16 cellular contexts compared by ENCODE assay signal in the genomic region with DNA sequence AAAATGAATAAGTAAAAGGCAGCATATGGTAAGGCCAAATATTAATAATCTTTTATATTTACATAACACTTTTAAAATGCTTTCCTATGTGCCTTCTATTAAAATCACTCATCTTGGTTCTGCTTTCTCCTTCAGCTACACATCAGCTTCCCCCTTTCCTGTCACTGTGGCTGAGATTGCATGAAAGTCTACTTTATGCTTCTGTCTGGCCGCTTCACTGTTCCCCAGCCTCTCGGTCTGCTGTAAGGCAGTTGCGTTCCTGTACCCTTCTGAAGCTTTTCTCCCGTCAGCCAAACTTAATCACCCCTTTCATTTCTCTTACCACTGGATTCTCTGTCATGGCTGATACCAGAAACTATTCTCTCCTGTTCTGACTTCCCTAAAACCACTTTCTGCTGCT. TPM values are rescaled to one million over a fixed set of nuclear protein-coding genes. Genes with fewer than 3 reads are reported as not detected.
DNase-seq lines count a peak whose midpoint lies in the region; ATAC-seq, FAIRE-seq and TF ChIP-seq lines count a peak whose summit lies in the region.
"Had no signal": no experiment of that assay in that cellular context is flagged by ENCODE, and none has a peak within 500 bp of the region (broad histone marks: within the 10 kb centered on the region; RNA-seq: fewer than 3 reads in every experiment).

No MANE protein-coding gene starts in this region.

- no peaks in the 10 kb centered on the region for H3K36me3 ChIP-seq in IMR-90 (ENCODE audit: control insufficient read depth, insufficient read depth, low read length)
- no peaks in the 10 kb centered on the region for H3K36me3 ChIP-seq in astrocyte (ENCODE audit: insufficient read depth, low read length)
- H3K36me3 ChIP-seq: BLaER1 had no signal

- no peaks in the 10 kb centered on the region for H3K36me3 Mint-ChIP-seq in astrocyte (ENCODE audit: low read depth, unreplicated experiment)
- no peaks in the 10 kb centered on the region for H3K36me3 Mint-ChIP-seq in osteocyte (ENCODE audit: unreplicated experiment)

- H3K27me3 Mint-ChIP-seq in astrocyte (ENCODE audit: low read depth, unreplicated experiment) (no peaks in the 10 kb centered on the region), osteocyte (ENCODE audit: unreplicated experiment) (no peaks in the 10 kb centered on the region)

- in situ Hi-C loops in IMR-90 (cut with MboI; ENCODE audit: low sequenced_read_pairs), result no loop called here

- H2BK15ac ChIP-seq in IMR-90 (ENCODE audit: low read depth, low read length), result no peak overlapping the region

- no peaks in the 10 kb centered on the region for H3K4me1 Mint-ChIP-seq in astrocyte (ENCODE audit: low read depth, unreplicated experiment)
- no peaks in the 10 kb centered on the region for H3K4me1 Mint-ChIP-seq in osteocyte (ENCODE audit: unreplicated experiment)

- H3K9me3 ChIP-seq in IMR-90 (ENCODE audit: control insufficient read depth, insufficient read depth, low read length) (no peaks in the 10 kb centered on the region), astrocyte (ENCODE audit: insufficient read depth, low read depth, low read length) (no peaks in the 10 kb centered on the region)

- no peaks in the 10 kb centered on the region for H3K79me1 ChIP-seq in IMR-90 (ENCODE audit: low read depth in 1 of 2, low read length in 2 of 2)

- no peaks in the 10 kb centered on the region for H3K9me1 ChIP-seq in IMR-90 (ENCODE audit: insufficient read depth, low read length)

- H4K91ac ChIP-seq in IMR-90 (ENCODE audit: insufficient read depth, low read depth, low read length), result no peak overlapping the region

- DNase-seq in NOMO-1 treated with DMSO at 0.1 percent for 48 hours (lab: John Stamatoyannopoulos, UW; ENCODE audit: unreplicated experiment), result peak; percentile 26
- DNase-seq in NOMO-1 treated with dmso at 0.1 percent for 144 hours (lab: John Stamatoyannopoulos, UW; ENCODE audit: unreplicated experiment), result no peak
- DNase-seq in IMR-90, result no peak
- DNase-seq in astrocyte (ENCODE audit: low read depth), result no peak
- DNase-seq in osteocyte (ENCODE audit: extremely low spot score, unreplicated experiment), result peak; percentile 7
- no peak for DNase-seq in NCI-H1694 treated with DMSO at 0.1 percent for 48 hours (lab: John Stamatoyannopoulos, UW)
- no peak for DNase-seq in NCI-H1694 (lab: John Stamatoyannopoulos, UW)
- DNase-seq: 8988T, GDM1, HFFc6, NCI-H1436 treated with DMSO at 0.1 percent for 48 hours, NCI-H510A treated with DMSO at 0.1 percent for 48 hours, SHP77 had no signal

- FAIRE-seq in astrocyte (lab: Jason Lieb, UNC), result no peak
- FAIRE-seq: H54 had no signal

- intact Hi-C loops in IMR-90 (cut with micrococcal nuclease), result no loop called here

- no peak for TF ChIP-seq RAD21 in IMR-90 (IDR thresholded peaks at IDR 0.05; ENCODE audit: low read length)

- no peak overlapping the region for H3K56ac ChIP-seq in IMR-90 (ENCODE audit: extremely low read depth, insufficient read depth, low read length)

- no peak overlapping the region for H2BK120ac ChIP-seq in IMR-90 (ENCODE audit: low read depth, low read length)

- H3K27ac Mint-ChIP-seq in astrocyte (ENCODE audit: unreplicated experiment), result no peak overlapping the region
- no peak overlapping the region for H3K27ac Mint-ChIP-seq in osteocyte (ENCODE audit: unreplicated experiment)
- H3K27ac Mint-ChIP-seq: HFFc6 had no signal

- no peak overlapping the region for H2BK5ac ChIP-seq in IMR-90 (ENCODE audit: low read depth, low read length, poor library complexity, severe bottlenecking)

- H4K20me1 ChIP-seq in IMR-90 (ENCODE audit: insufficient read depth, low read length) (no peaks in the 10 kb centered on the region), astrocyte (ENCODE audit: insufficient read depth, low read length) (no peaks in the 10 kb centered on the region)
- H4K20me1 ChIP-seq: BLaER1 had no signal

- no peak overlapping the region for H4K5ac ChIP-seq in IMR-90 (ENCODE audit: low read depth, low read length)

- H2AFZ ChIP-seq in IMR-90 (replicated peaks; ENCODE audit: low read length, poor library complexity) (peak overlapping the region; percentile 58), astrocyte (ENCODE audit: low read depth, low read length) (peak overlapping the region; percentile 18)

- no peak overlapping the region for H3K18ac ChIP-seq in IMR-90 (ENCODE audit: low read depth, low read length)

- H3K4me2 ChIP-seq in IMR-90 (ENCODE audit: low read depth, low read length) (no peak overlapping the region), astrocyte (ENCODE audit: low read length) (no peak overlapping the region)
- H3K4me2 ChIP-seq: BLaER1 had no signal

- H2BK20ac ChIP-seq in IMR-90 (ENCODE audit: low read depth, low read length), result no peak overlapping the region

- 0 out of 2 replicates have a peak overlapping the region, but pooled peaks have one; percentile 39 for H2AK5ac ChIP-seq in IMR-90 (ENCODE audit: low read depth, low read length)

- no peak overlapping the region for H4K8ac ChIP-seq in IMR-90 (ENCODE audit: low read depth in 2 of 2, low read length in 2 of 2)

- no peak overlapping the region for H2AK9ac ChIP-seq in IMR-90 (replicated peaks; ENCODE audit: low read depth, low read length, poor library complexity)

- H3K9me3 Mint-ChIP-seq in astrocyte (ENCODE audit: unreplicated experiment) (no peaks in the 10 kb centered on the region), osteocyte (ENCODE audit: unreplicated experiment) (no peaks in the 10 kb centered on the region)
- H3K9me3 Mint-ChIP-seq: HFFc6 had no signal

- ATAC-seq in IMR-90 (ENCODE audit: low read depth), result no peak
- ATAC-seq in HG03565 (IDR thresholded peaks at IDR 0.05; ENCODE audit: unreplicated experiment), result no peak

- dilution Hi-C loops in IMR-90 (cut with HindIII; ENCODE audit: low sequenced_read_pairs, unreplicated experiment), result no loop called here

- H3K27ac ChIP-seq in IMR-90 (ENCODE audit: insufficient read depth, low read length), result no peak overlapping the region
- H3K27ac ChIP-seq in astrocyte (ENCODE audit: low read depth, low read length), result no peak overlapping the region
- H3K27ac ChIP-seq: BLaER1 had no signal

- H3K4me3 Mint-ChIP-seq in astrocyte (ENCODE audit: unreplicated experiment) (no peak overlapping the region), osteocyte (ENCODE audit: unreplicated experiment) (no peak overlapping the region)
- H3K4me3 Mint-ChIP-seq: HFFc6 had no signal

- POLR2A ChIA-PET in IMR-90 (lab: Charles Lee; ENCODE audit: unreplicated experiment), result no interaction called here

- no peak overlapping the region for H3K23ac ChIP-seq in IMR-90 (ENCODE audit: low read depth, low read length)

- no peak overlapping the region for H3K4ac ChIP-seq in IMR-90 (ENCODE audit: low read depth, low read length)

- H3K27me3 ChIP-seq in IMR-90 (ENCODE audit: control insufficient read depth, insufficient read depth, low read length), result no peaks in the 10 kb centered on the region
- H3K27me3 ChIP-seq in astrocyte (ENCODE audit: insufficient read depth, low read length), result no peaks in the 10 kb centered on the region
- H3K27me3 ChIP-seq: BLaER1 had no signal

- no peak for TF ChIP-seq POLR2A in IMR-90 (IDR thresholded peaks at IDR 0.05; ENCODE audit: low read depth, low read length)

- TF ChIP-seq CTCF in IMR-90 (conservative IDR thresholded peaks at IDR 0.05; ENCODE audit: low read depth, low read length), result no peak
- no peak for TF ChIP-seq CTCF in astrocyte (IDR thresholded peaks at IDR 0.05; ENCODE audit: insufficient read depth, low read depth, low read length)
- no peak for TF ChIP-seq CTCF in osteocyte (IDR thresholded peaks at IDR 0.05)

- CTCF ChIA-PET in IMR-90 (lab: Yijun Ruan, JAX), result no interaction called here

- no TSS peak for BruUV-seq in IMR-90 (replicated peaks; lab: Mats Ljungman, UMichigan)

- no peak overlapping the region for H3K9ac ChIP-seq in IMR-90 (ENCODE audit: low read depth, low read length)
- no peak overlapping the region for H3K9ac ChIP-seq in astrocyte (ENCODE audit: low read length)
- H3K9ac ChIP-seq: BLaER1 had no signal

- H3K4me1 ChIP-seq in IMR-90 (ENCODE audit: control insufficient read depth, insufficient read depth, low read length) (no peaks in the 10 kb centered on the region), astrocyte (ENCODE audit: insufficient read depth, low read length) (no peaks in the 10 kb centered on the region)
- H3K4me1 ChIP-seq: BLaER1 had no signal

- H3K4me3 ChIP-seq in IMR-90 (ENCODE audit: insufficient read depth, low read depth, low read length) (no peak overlapping the region), astrocyte (ENCODE audit: insufficient read depth, low read depth, low read length) (no peak overlapping the region)
- H3K4me3 ChIP-seq: BLaER1 had no signal

- H3K79me2 ChIP-seq in astrocyte (ENCODE audit: insufficient read depth, low read length), result no peaks in the 10 kb centered on the region

- H3K14ac ChIP-seq in IMR-90 (replicated peaks; ENCODE audit: low read depth, low read length), result no peak overlapping the region; the same call in 1 of the 2 replicates

- WGBS in IMR-90 (ENCODE audit: extremely low coverage in 2 of 2, insufficient read length in 1 of 2), 2 experiments, result 86% methylated on average over 4 of the region's 4 CpGs; no CpG with 5 or more reads in 1 of the 2 experiments

TF ChIP-seq in IMR-90, 13 proteins besides CTCF, POLR2A, EP300 and RAD21:
- TF ChIP-seq RFX5 (IDR thresholded peaks at IDR 0.05; ENCODE audit: low read depth, low read length), result no peak
- TF ChIP-seq FOS (IDR thresholded peaks at IDR 0.05; ENCODE audit: low read depth, low read length), result no peak
- no peak for TF ChIP-seq MXI1 (IDR thresholded peaks at IDR 0.05; ENCODE audit: borderline replicate concordance, low read depth, low read length)
- TF ChIP-seq CHD1 (IDR thresholded peaks at IDR 0.05; ENCODE audit: low read depth, low read length), result no peak
- TF ChIP-seq CEBPB (IDR thresholded peaks at IDR 0.05; ENCODE audit: low read depth, low read length), result no peak
- TF ChIP-seq MAZ (IDR thresholded peaks at IDR 0.05; ENCODE audit: borderline replicate concordance, low read depth, low read length), result no peak

RNA-seq across cellular contexts. Expression of a gene that starts 34.6 kb away (rescaled TPM):
- total RNA-seq in IMR-90 (2012; rRNA removed) (4.7 and 6.4 TPM in 2 replicates), astrocyte (94.9 and 108 TPM in 2 replicates), osteocyte (110 and 118 TPM in 2 replicates)
- polyA plus RNA-seq in IMR-90 (2012; rRNA removed), result 4.8 and 5.4 TPM in 2 replicates
- 3.1 and 5.4 TPM in 2 replicates for polyA plus RNA-seq in IMR-90 (2012; cell fraction: cytosol; rRNA removed)
- polyA plus RNA-seq in IMR-90 (2012; cell fraction: nucleus; rRNA removed; ENCODE audit: low replicate concordance), result 4.5 and 8.7 TPM in 2 replicates

Comparison
In these comparisons a context has a peak if more than half of its experiments do, and no peak if none do; other contexts are left out.
1. DNase-seq: peak in NOMO-1 treated with DMSO at 0.1 percent for 48 hours (single experiment) and osteocyte (single experiment); none in NOMO-1 treated with dmso at 0.1 percent for 144 hours (single experiment), IMR-90 (single experiment), astrocyte (single experiment), NCI-H1694 treated with DMSO at 0.1 percent for 48 hours (single experiment) and NCI-H1694 (single experiment).
2. RNA of a gene that starts 34.6 kb away (total RNA-seq): 110 to 118 TPM in osteocyte and 94.9 to 108 TPM in astrocyte; 4.7 to 6.4 TPM in IMR-90; every median in the first group is over 10 times any median in the second.